ENCODE assay signal across 8 cellular contexts in the genomic region with DNA sequence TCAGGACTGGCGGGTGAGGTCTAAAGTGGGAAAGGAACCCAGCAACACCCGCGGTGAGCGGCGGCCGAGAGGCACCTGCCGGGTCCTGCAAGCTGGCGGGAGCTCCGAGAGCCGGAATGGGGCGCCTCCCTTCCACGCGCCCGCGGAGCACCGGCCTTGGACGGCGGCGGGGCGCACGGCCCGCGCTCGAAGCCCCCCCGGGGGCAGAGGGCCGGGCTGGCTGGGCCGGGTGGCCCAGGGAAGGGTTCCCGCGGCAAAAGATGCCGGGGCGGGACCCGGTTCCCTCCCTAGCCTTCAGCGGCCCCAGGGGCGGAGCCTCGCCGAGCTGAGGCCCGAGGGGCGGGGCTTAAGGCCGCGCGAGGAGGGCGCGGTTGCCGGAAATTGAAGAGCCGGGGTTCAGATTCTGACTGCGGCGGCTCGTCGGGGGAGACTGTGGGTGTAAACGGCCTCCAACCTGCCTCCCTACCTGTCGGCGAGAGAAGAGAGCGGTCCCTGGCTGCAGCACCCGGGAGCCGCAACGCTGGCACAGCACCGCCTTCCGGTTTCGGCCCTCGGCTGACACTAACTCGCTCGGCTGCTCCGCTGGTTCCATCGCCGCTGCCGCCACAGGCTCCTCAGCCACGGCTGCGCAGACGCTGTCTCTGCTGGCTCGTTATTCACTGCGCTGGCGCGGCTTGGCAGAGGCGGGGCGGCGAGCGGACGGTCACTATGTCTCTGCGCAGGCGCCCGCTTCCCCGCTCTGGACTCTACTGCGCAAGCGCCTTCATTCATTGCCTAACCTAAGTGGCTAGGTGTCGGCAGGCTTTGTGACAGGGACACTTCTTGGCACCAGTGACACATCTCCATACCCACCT. TPM values are rescaled to one million over a fixed set of nuclear protein-coding genes. Genes with fewer than 3 reads are reported as not detected.
A peak's percentile ranks its signal among the peaks of the same experiment; 100 is the strongest.
DNase-seq lines count a peak whose midpoint lies in the region; ATAC-seq and TF ChIP-seq lines count a peak whose summit lies in the region.

Gene RABIF, minus strand, starts transcription at position 643 of the 854 bp plus-strand sequence. Its CDS starts 51 bp downstream, at position 592.

- DNase-seq in CD1c-positive myeloid dendritic cell (ENCODE audit: extremely low spot score) (peak; percentile 99), NCI-H82 (lab: John Stamatoyannopoulos, UW) (peak; percentile 99), dorsolateral prefrontal cortex (peak; percentile 92 to 97 (median 96)), lower leg skin (ENCODE audit: low spot score in 2 of 2) (peak; percentile 95 to 99)
- DNase-seq in activated CD4-positive, alpha-beta T cell treated with anti-CD3 and anti-CD28 coated beads, Interleukin-2, amount 50 U/mL, for 48 hours: peak; percentile 96 to 97
- peak; percentile 94 to 97 for DNase-seq in stimulated activated CD4-positive, alpha-beta T cell treated with anti-CD3 and anti-CD28 coated beads, Interleukin-4, amount 100 ng/mL, for 48 hours (ENCODE audit: low read depth in 2 of 2)

- H3K27ac ChIP-seq in dorsolateral prefrontal cortex: peak within 1 kb of the TSS; percentile 81 to 100 (median 97)

- 0 to 1% methylated on average over 48 to 54 of the region's 85 CpGs for WGBS in lower leg skin, 2 donors

- no peak for TF ChIP-seq POLR2A in lower leg skin (IDR thresholded peaks at IDR 0.05)

- peak in 40 of 56 donors; percentile 7 to 58 (median 36) for TF ChIP-seq CTCF in dorsolateral prefrontal cortex (IDR thresholded peaks at IDR 0.05 in 54 of 56, conservative IDR thresholded peaks at IDR 0.05 in 2 of 56; ENCODE audit: low read depth in 1 of 56, partially characterized antibody in 56 of 56)
- TF ChIP-seq CTCF in lower leg skin (IDR thresholded peaks at IDR 0.05): no peak

- intact Hi-C loops in dorsolateral prefrontal cortex (cut with DNase I) (loop anchor here (2.0 to 5.0 kb wide), 5 partner anchors 28 to 79 kb away; partner anchors contain the start of genes KLHL12 (in 2 of the 2), PCAT6 (in 2 of the 2), ADIPOR1 (in 1 of the 2) and CYB5R1 (in 1 of the 2)), lower leg skin (cut with DNase I; ENCODE audit: low total_unique reads) (no loop called here)

- H3K4me3 ChIP-seq in dorsolateral prefrontal cortex (peak within 1 kb of the TSS; percentile 55 to 98 (median 89)), lower leg skin (ENCODE audit: low read depth, poor library complexity, severe bottlenecking) (peak within 1 kb of the TSS; percentile 79)

- no peaks in the 10 kb centered on the region for H3K27me3 ChIP-seq in dorsolateral prefrontal cortex

- peak; percentile 88 for ATAC-seq in GM19397 (IDR thresholded peaks at IDR 0.05; ENCODE audit: unreplicated experiment)
- ATAC-seq in HG03571 (IDR thresholded peaks at IDR 0.05; ENCODE audit: unreplicated experiment): peak; percentile 88

RNA-seq across cellular contexts. Expression of gene RABIF, which starts in this region (rescaled TPM):
- total RNA-seq in dorsolateral prefrontal cortex: 10 to 100 TPM in 118 of 120 experiments, 1 to 10 TPM in 2; 9.4 to 26.6 (median 17.3) TPM
- total RNA-seq in lower leg skin: 1 to 10 TPM; 4.0 to 7.9 (median 5.9) TPM

Comparison
In these comparisons a context has a peak if more than half of its experiments do, and no peak if none do; other contexts are left out.
1. Peak in every context shown above with its lines: DNase-seq, ATAC-seq, H3K4me3 ChIP-seq and H3K27ac ChIP-seq.
2. CTCF ChIP-seq: peak in dorsolateral prefrontal cortex (40 of 56); none in lower leg skin (0 of 3).